16 cellular contexts compared by ENCODE assay signal in the genomic region with DNA sequence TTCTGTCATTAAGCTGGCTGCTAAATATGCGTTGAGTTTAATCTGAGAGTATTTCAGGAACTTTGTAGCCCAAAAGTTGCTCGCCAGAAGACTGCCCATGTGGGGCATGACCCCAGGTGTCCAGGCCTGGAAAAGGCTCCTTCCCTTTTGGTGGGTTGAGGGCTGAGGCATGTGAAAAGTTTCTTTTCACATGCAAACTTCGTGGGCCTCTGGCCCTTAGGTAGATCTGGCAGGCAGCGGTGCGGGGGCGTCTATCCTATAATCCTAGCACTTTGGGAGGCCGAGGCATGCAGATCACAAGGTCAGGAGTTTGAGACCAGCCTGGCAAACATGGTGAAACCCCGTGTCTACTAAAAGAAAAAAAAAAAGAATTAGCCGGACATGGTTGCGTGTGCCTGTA. TPM values are rescaled to one million over a fixed set of nuclear protein-coding genes. Genes with fewer than 3 reads are reported as not detected.
A peak's percentile ranks its signal among the peaks of the same experiment; 100 is the strongest.
DNase-seq lines count a peak whose midpoint lies in the region; ATAC-seq and TF ChIP-seq lines count a peak whose summit lies in the region.
"Had no signal": no experiment of that assay in that cellular context is flagged by ENCODE, and none has a peak within 500 bp of the region (broad histone marks: within the 10 kb centered on the region; RNA-seq: fewer than 3 reads in every experiment).

No MANE protein-coding gene starts in this region.

- no peaks in the 10 kb centered on the region for H3K27me3 Mint-ChIP-seq in T-helper 1 cell treated with Interleukin-12 subunit alpha and Interleukin-12 subunit beta and Interleukin-4 antibody, amounts not matched to agents 30 μg/mL and 1 μg/mL, for 36 hours (ENCODE audit: low read depth)
- H3K27me3 Mint-ChIP-seq in natural killer cell treated with Interleukin-12 subunit alpha and Interleukin-12 subunit beta and Interleukin-15 and Interleukin-18, amount 100 ng/mL, for 72 hours, result no peaks in the 10 kb centered on the region
- no peaks in the 10 kb centered on the region for H3K27me3 Mint-ChIP-seq in natural killer cell (ENCODE audit: low read depth in 2 of 2)
- H3K27me3 Mint-ChIP-seq: CD4-positive, alpha-beta memory T cell had no signal

- DNase-seq in T-helper 1 cell, result no peak
- no peak for DNase-seq in natural killer cell treated with Interleukin-12 subunit alpha and Interleukin-12 subunit beta and Interleukin-15 and Interleukin-18, amount 100 ng/mL, for 72 hours (ENCODE audit: low spot score)
- no peak for DNase-seq in natural killer cell
- DNase-seq in osteoblast (ENCODE audit: insufficient read length, low spot score, missing footprints), result peak; percentile 29
- peak; percentile 22 for DNase-seq in upper lobe of right lung
- no peak for DNase-seq in NCI-H2107 (lab: John Stamatoyannopoulos, UW)
- DNase-seq: 8988T; CD4-positive, alpha-beta memory T cell; NCI-H1694; NCI-H2081; NCI-H2171 treated with DMSO at 0.1 percent for 48 hours; NCI-H524 treated with DMSO at 0.1 percent for 48 hours; OCI-M1 had no signal

- no peak overlapping the region for H3K4me2 ChIP-seq in osteoblast (ENCODE audit: insufficient read depth, low read length)

- intact Hi-C loops in natural killer cell (cut with micrococcal nuclease) (no loop called here), upper lobe of right lung (cut with DNase I) (no loop called here)

- peaks cover 10% of the 10 kb centered on the region for H3K4me1 Mint-ChIP-seq in T-helper 1 cell treated with Interleukin-12 subunit alpha and Interleukin-12 subunit beta and Interleukin-4 antibody, amounts not matched to agents 30 μg/mL and 1 μg/mL, for 36 hours (ENCODE audit: low read depth)
- H3K4me1 Mint-ChIP-seq in natural killer cell treated with Interleukin-12 subunit alpha and Interleukin-12 subunit beta and Interleukin-15 and Interleukin-18, amount 100 ng/mL, for 72 hours (ENCODE audit: low read depth in 2 of 2), result peaks cover 5 to 14% of the 10 kb centered on the region in 2 donors
- H3K4me1 Mint-ChIP-seq in natural killer cell, result no peaks in the 10 kb centered on the region

- H3K4me3 Mint-ChIP-seq in T-helper 1 cell treated with Interleukin-12 subunit alpha and Interleukin-12 subunit beta and Interleukin-4 antibody, amounts not matched to agents 30 μg/mL and 1 μg/mL, for 36 hours, result no peak overlapping the region
- H3K4me3 Mint-ChIP-seq in natural killer cell treated with Interleukin-12 subunit alpha and Interleukin-12 subunit beta and Interleukin-15 and Interleukin-18, amount 100 ng/mL, for 72 hours, result no peak overlapping the region
- H3K4me3 Mint-ChIP-seq in natural killer cell, result no peak overlapping the region
- H3K4me3 Mint-ChIP-seq: CD4-positive, alpha-beta memory T cell had no signal

- no peaks in the 10 kb centered on the region for H3K9me3 ChIP-seq in osteoblast (ENCODE audit: low read depth, low read length)
- H3K9me3 ChIP-seq in upper lobe of right lung, result no peaks in the 10 kb centered on the region
- H3K9me3 ChIP-seq: BLaER1 treated with 17β-estradiol and CSF1 and Interleukin-3, amounts not matched to agents 10 nM and 100 nM had no signal

- no peak overlapping the region for H2AFZ ChIP-seq in osteoblast (ENCODE audit: low read length)

- H3K4me3 ChIP-seq in osteoblast (ENCODE audit: insufficient read depth, low read length) (no peak overlapping the region), upper lobe of right lung (no peak overlapping the region)
- H3K4me3 ChIP-seq: BLaER1 treated with 17β-estradiol and CSF1 and Interleukin-3, amounts not matched to agents 10 nM and 100 nM had no signal

- ATAC-seq in natural killer cell treated with Interleukin-12 subunit alpha and Interleukin-12 subunit beta and Interleukin-15 and Interleukin-18, amount 100 ng/mL, for 72 hours, result no peak
- no peak for ATAC-seq in natural killer cell
- ATAC-seq in upper lobe of right lung, result no peak
- ATAC-seq in HG02588 (IDR thresholded peaks at IDR 0.05; ENCODE audit: unreplicated experiment), result no peak

- no peak overlapping the region for H3K27ac ChIP-seq in osteoblast (ENCODE audit: low read depth, low read length)
- H3K27ac ChIP-seq in upper lobe of right lung, result no peak overlapping the region
- H3K27ac ChIP-seq: BLaER1 treated with 17β-estradiol and CSF1 and Interleukin-3, amounts not matched to agents 10 nM and 100 nM had no signal

- no peaks in the 10 kb centered on the region for H3K79me2 ChIP-seq in osteoblast (ENCODE audit: insufficient read depth, low read length)

- H3K4me1 ChIP-seq in osteoblast (ENCODE audit: insufficient read depth, low read length) (no peaks in the 10 kb centered on the region), upper lobe of right lung (no peaks in the 10 kb centered on the region)

- H3K27me3 ChIP-seq in osteoblast (ENCODE audit: insufficient read depth, low read length) (no peaks in the 10 kb centered on the region), upper lobe of right lung (no peaks in the 10 kb centered on the region)
- H3K27me3 ChIP-seq: BLaER1 treated with 17β-estradiol and CSF1 and Interleukin-3, amounts not matched to agents 10 nM and 100 nM had no signal

- H3K9me3 Mint-ChIP-seq in T-helper 1 cell treated with Interleukin-12 subunit alpha and Interleukin-12 subunit beta and Interleukin-4 antibody, amounts not matched to agents 30 μg/mL and 1 μg/mL, for 36 hours, result no peaks in the 10 kb centered on the region
- no peaks in the 10 kb centered on the region for H3K9me3 Mint-ChIP-seq in natural killer cell treated with Interleukin-12 subunit alpha and Interleukin-12 subunit beta and Interleukin-15 and Interleukin-18, amount 100 ng/mL, for 72 hours
- H3K9me3 Mint-ChIP-seq in natural killer cell, result no peaks in the 10 kb centered on the region
- H3K9me3 Mint-ChIP-seq: CD4-positive, alpha-beta memory T cell had no signal

- H3K36me3 Mint-ChIP-seq in T-helper 1 cell treated with Interleukin-12 subunit alpha and Interleukin-12 subunit beta and Interleukin-4 antibody, amounts not matched to agents 30 μg/mL and 1 μg/mL, for 36 hours (ENCODE audit: low read depth), result peaks cover 73% of the 10 kb centered on the region
- peaks cover 53% of the 10 kb centered on the region for H3K36me3 Mint-ChIP-seq in natural killer cell treated with Interleukin-12 subunit alpha and Interleukin-12 subunit beta and Interleukin-15 and Interleukin-18, amount 100 ng/mL, for 72 hours
- H3K36me3 Mint-ChIP-seq in natural killer cell, result peaks cover 8% of the 10 kb centered on the region

- H3K36me3 ChIP-seq in osteoblast (ENCODE audit: insufficient read depth, low read length) (peaks cover 95% of the 10 kb centered on the region), upper lobe of right lung (peaks cover 99% of the 10 kb centered on the region)

- TF ChIP-seq CTCF in natural killer cell (IDR thresholded peaks at IDR 0.05), result no peak
- TF ChIP-seq CTCF in osteoblast (IDR thresholded peaks at IDR 0.05; ENCODE audit: extremely low read depth, low read depth, low read length), result no peak
- TF ChIP-seq CTCF in upper lobe of right lung (IDR thresholded peaks at IDR 0.05), result no peak

- peaks cover 2% of the 10 kb centered on the region for H4K20me1 ChIP-seq in osteoblast (ENCODE audit: insufficient read depth, low read length)

- peak overlapping the region; percentile 9 for H3K27ac Mint-ChIP-seq in T-helper 1 cell treated with Interleukin-12 subunit alpha and Interleukin-12 subunit beta and Interleukin-4 antibody, amounts not matched to agents 30 μg/mL and 1 μg/mL, for 36 hours
- peak overlapping the region; percentile 21 to 63 for H3K27ac Mint-ChIP-seq in natural killer cell treated with Interleukin-12 subunit alpha and Interleukin-12 subunit beta and Interleukin-15 and Interleukin-18, amount 100 ng/mL, for 72 hours
- H3K27ac Mint-ChIP-seq in natural killer cell, result peak overlapping the region in 1 of 2 donors; percentile 26

RNA-seq across cellular contexts. Expression of gene ENDOV, which starts 39.8 kb away (rescaled TPM):
- 10 to 100 TPM; 14.0 to 15.2 TPM for total RNA-seq in natural killer cell treated with Interleukin-12 subunit alpha and Interleukin-12 subunit beta and Interleukin-15 and Interleukin-18, amount 100 ng/mL, for 72 hours
- total RNA-seq in natural killer cell, result 10 to 100 TPM; 17.7 to 24.9 (median 18.8) TPM
- total RNA-seq in osteoblast, result 19.5 and 25.9 TPM in 2 replicates
- total RNA-seq in upper lobe of right lung, result 25.1 TPM

Comparison
In these comparisons a context has a peak if more than half of its experiments do, and no peak if none do; other contexts are left out.
1. DNase-seq: peak in osteoblast (single experiment) and upper lobe of right lung (single experiment); none in T-helper 1 cell (0 of 5), natural killer cell treated with Interleukin-12 subunit alpha and Interleukin-12 subunit beta and Interleukin-15 and Interleukin-18, amount 100 ng/mL, for 72 hours (single experiment), natural killer cell (single experiment) and NCI-H2107 (single experiment).